1 cellular context compared by ENCODE assay signal in the genomic region with DNA sequence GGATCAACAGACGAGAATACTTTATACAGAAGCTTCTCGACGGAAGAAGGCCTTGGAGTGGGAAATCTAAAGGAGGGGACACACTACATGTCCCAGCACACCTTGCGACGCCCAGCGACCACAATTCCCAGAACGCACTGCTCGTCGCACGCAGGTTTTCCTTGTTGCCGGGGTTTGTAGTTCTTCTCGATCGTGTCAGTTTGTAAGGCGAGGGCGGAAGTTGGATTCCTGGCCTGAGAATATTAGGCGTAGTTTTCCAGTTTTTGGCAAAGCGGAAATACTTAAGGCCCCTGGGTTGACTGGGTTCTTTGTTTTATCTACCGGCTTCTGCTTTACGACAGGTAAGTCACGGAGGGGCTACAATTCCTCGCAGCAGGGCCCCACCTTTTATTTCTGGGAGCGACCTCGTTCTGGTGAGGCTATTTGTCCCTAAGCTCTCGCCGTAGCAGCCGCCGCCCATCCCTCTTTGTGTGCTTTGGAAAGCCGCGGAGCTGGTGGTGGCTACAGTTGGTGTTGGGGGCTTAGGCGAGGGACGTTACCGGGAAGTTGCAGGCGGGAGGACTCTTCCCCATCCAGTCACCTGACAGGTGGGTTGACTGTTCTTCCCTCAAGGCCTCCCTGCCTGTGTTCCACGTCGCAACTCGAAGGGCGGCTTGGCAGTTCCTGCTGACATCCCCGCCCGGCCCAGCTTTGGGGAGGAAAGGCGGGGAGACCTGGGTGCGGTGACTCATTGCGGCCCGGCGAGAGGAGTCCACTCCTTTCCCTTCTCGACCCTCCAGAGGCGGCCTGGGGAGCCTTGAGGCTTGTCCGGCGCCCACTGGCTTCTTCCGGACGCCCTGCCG.
TF ChIP-seq lines count a peak whose summit lies in the region.

Gene DYNC1I2, plus strand, starts transcription at position 183 of the 842 bp plus-strand sequence. CDS start 2,687 bp downstream, outside the sequence.

TF ChIP-seq in HEK293, 187 proteins besides CTCF, POLR2A, EP300 and RAD21 (continued from another document and continues in another):
- TF ChIP-seq ZNF398 (tag by site-specific recombination; IDR thresholded peaks at IDR 0.05) (no peak), OVOL3 (tag by site-specific recombination; IDR thresholded peaks at IDR 0.05) (peak; percentile 54; the same call in 1 of the 2 replicates), ZNF580 (tag by site-specific recombination; IDR thresholded peaks at IDR 0.05) (no peak), ZNF223 (tag by site-specific recombination; IDR thresholded peaks at IDR 0.05) (no peak), INSM2 (tag by site-specific recombination; IDR thresholded peaks at IDR 0.05) (no peak), ZBTB1 (tag by site-specific recombination; IDR thresholded peaks at IDR 0.05) (no peak), PATZ1 (tag by site-specific recombination; IDR thresholded peaks at IDR 0.05) (peak; percentile 86), ZNF280D (tag by site-specific recombination; IDR thresholded peaks at IDR 0.05) (no peak), MYNN (tag by site-specific recombination; IDR thresholded peaks at IDR 0.05; ENCODE audit: borderline replicate concordance) (no peak), ZSCAN30 (tag by site-specific recombination; IDR thresholded peaks at IDR 0.05) (no peak), ZEB2 (tag by site-specific recombination; IDR thresholded peaks at IDR 0.05) (peak; percentile 63), ZNF473 (tag by site-specific recombination; IDR thresholded peaks at IDR 0.05) (no peak), ZFP37 (tag by site-specific recombination; IDR thresholded peaks at IDR 0.05) (peak; percentile 81), ZNF24 (tag by site-specific recombination; IDR thresholded peaks at IDR 0.05) (no peak; the same call in 1 of the 2 replicates), ZNF707 (tag by site-specific recombination; IDR thresholded peaks at IDR 0.05) (no peak), ZBTB21 (tag by site-specific recombination; IDR thresholded peaks at IDR 0.05) (no peak), ZNF26 (tag by site-specific recombination; IDR thresholded peaks at IDR 0.05) (no peak), PBX3 (CRISPR knock-in tag; IDR thresholded peaks at IDR 0.05) (no peak), PRDM6 (tag by site-specific recombination; IDR thresholded peaks at IDR 0.05) (no peak), TSHZ1 (tag by site-specific recombination; IDR thresholded peaks at IDR 0.05; ENCODE audit: borderline replicate concordance) (no peak), YY2 (tag by site-specific recombination; IDR thresholded peaks at IDR 0.05) (0 out of 2 replicates have a peak, but pooled peaks have one; percentile 16), ZNF302 (tag by site-specific recombination; IDR thresholded peaks at IDR 0.05; ENCODE audit: low read depth) (no peak), ZNF658 (tag by site-specific recombination; IDR thresholded peaks at IDR 0.05) (no peak), ZNF488 (tag by site-specific recombination; IDR thresholded peaks at IDR 0.05) (no peak), ZNF174 (tag by site-specific recombination; IDR thresholded peaks at IDR 0.05) (no peak), ZNF639 (tag by site-specific recombination; IDR thresholded peaks at IDR 0.05) (no peak), ZNF146 (tag by site-specific recombination; IDR thresholded peaks at IDR 0.05) (no peak)
- TF ChIP-seq, protein P1, sequence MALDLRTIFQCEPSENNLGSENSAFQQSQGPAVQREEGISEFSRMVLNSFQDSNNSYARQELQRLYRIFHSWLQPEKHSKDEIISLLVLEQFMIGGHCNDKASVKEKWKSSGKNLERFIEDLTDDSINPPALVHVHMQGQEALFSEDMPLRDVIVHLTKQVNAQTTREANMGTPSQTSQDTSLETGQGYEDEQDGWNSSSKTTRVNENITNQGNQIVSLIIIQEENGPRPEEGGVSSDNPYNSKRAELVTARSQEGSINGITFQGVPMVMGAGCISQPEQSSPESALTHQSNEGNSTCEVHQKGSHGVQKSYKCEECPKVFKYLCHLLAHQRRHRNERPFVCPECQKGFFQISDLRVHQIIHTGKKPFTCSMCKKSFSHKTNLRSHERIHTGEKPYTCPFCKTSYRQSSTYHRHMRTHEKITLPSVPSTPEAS (tag by site-specific recombination; IDR thresholded peaks at IDR 0.05) = no peak
